ENCODE assay signal across 8 cellular contexts in the genomic region with DNA sequence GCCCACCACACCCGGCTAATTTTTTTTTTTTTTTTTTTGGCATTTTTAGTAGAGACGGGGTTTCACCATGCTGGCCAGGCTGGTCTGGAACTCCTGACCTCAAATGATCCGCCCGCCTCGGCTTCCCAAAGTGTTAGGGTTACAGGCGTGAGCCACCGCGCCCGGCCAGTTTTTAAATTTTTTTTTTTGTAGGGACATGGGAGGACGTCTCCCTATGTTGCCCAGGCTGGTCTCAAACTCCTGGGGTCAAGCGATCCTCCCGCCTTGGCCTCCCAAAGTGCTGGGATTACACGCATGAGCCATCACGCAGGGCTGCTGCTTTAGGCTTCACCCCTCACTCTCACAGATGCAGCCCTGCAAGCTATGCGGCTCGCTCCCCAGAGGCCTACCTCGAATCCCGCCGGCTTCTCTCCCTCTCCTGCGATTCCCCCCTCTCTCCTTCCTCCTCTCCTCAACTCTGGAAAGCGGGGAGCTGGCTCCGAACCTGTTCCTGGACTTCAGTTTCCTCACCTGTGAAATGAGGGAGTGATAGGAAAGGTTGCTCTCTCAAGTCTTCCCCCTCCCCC. TPM values are rescaled to one million over a fixed set of nuclear protein-coding genes. Genes with fewer than 3 reads are reported as not detected.
DNase-seq lines count a peak whose midpoint lies in the region; TF ChIP-seq lines count a peak whose summit lies in the region.

No MANE protein-coding gene starts in this region.

- H3K27ac Mint-ChIP-seq in brain = peak overlapping the region; percentile 66 to 98 (median 93)
- peak overlapping the region; percentile 94 for H3K27ac Mint-ChIP-seq in mesothelial cell of epicardium

- no peak overlapping the region for H3K27ac ChIP-seq in AG04450 (ENCODE audit: low read depth, low read length)
- H3K27ac ChIP-seq in HUES48 (ENCODE audit: low read depth, low read length) = no peak overlapping the region

- POLR2A ChIA-PET in AG04450 (lab: Yijun Ruan, JAX) = interaction anchor here (0.9 to 1.7 kb wide), 4 partner anchors 8 to 69 kb away, joined by 4 to 19 read pairs (median 4); partner anchors contain the start of gene CASTOR1

- H3K27me3 ChIP-seq in AG04450 (ENCODE audit: control insufficient read depth, insufficient read depth, low read length) = no peaks in the 10 kb centered on the region
- no peaks in the 10 kb centered on the region for H3K27me3 ChIP-seq in HUES48 (ENCODE audit: control insufficient read depth, insufficient read depth, low read length)

- DNase-seq in AG04450 (ENCODE audit: low read depth, low spot score) (no peak), mesothelial cell of epicardium (ENCODE audit: low spot score in 2 of 2, unreplicated experiment in 2 of 2) (no peak), hypothalamus (lab: John Stamatoyannopoulos, UW) (no peak), NCI-H524 treated with DMSO at 0.1 percent for 48 hours (lab: John Stamatoyannopoulos, UW) (no peak), HuH-7.5 (ENCODE audit: low spot score) (no peak), NCI-H2171 (lab: John Stamatoyannopoulos, UW) (no peak)

- no peak overlapping the region for H3K9ac ChIP-seq in HUES48 (ENCODE audit: low read depth, low read length)

- H3K4me3 Mint-ChIP-seq in brain (peak overlapping the region; percentile 98 to 99 (median 99)), mesothelial cell of epicardium (peak overlapping the region; percentile 94)

- TF ChIP-seq CTCF in AG04450 (IDR thresholded peaks at IDR 0.05; ENCODE audit: low read depth, low read length) (no peak), brain (conservative IDR thresholded peaks at IDR 0.05) (no peak), mesothelial cell of epicardium (IDR thresholded peaks at IDR 0.05; ENCODE audit: unreplicated experiment) (no peak)

- H3K27me3 Mint-ChIP-seq in brain (peaks cover 11% of the 10 kb centered on the region), mesothelial cell of epicardium (ENCODE audit: low read depth) (no peaks in the 10 kb centered on the region)

- H3K9me3 Mint-ChIP-seq in brain = no peaks in the 10 kb centered on the region
- no peaks in the 10 kb centered on the region for H3K9me3 Mint-ChIP-seq in mesothelial cell of epicardium

- peaks cover 14% of the 10 kb centered on the region for H3K4me1 ChIP-seq in HUES48 (ENCODE audit: control insufficient read depth, insufficient read depth, low read length)

- CTCF ChIA-PET in AG04450 (lab: Charles Lee) = no interaction called here

- H3K36me3 ChIP-seq in HUES48 (ENCODE audit: control insufficient read depth, insufficient read depth, low read length) = peaks cover 17% of the 10 kb centered on the region

- peaks cover 12% of the 10 kb centered on the region for H3K36me3 Mint-ChIP-seq in brain
- peaks cover 2% of the 10 kb centered on the region for H3K36me3 Mint-ChIP-seq in mesothelial cell of epicardium

- H3K9me3 ChIP-seq in AG04450 (ENCODE audit: control insufficient read depth, insufficient read depth, low read length) = no peaks in the 10 kb centered on the region
- H3K9me3 ChIP-seq in HUES48 (ENCODE audit: control insufficient read depth, insufficient read depth, low read length) = no peaks in the 10 kb centered on the region

- H3K4me3 ChIP-seq in AG04450 (ENCODE audit: low read depth, low read length) (peak overlapping the region; percentile 92; the same call in 1 of the 2 replicates), HUES48 (ENCODE audit: low read depth, low read length) (peak overlapping the region; percentile 79)

- H3K4me1 Mint-ChIP-seq in brain (peaks cover 49% of the 10 kb centered on the region), mesothelial cell of epicardium (peaks cover 23% of the 10 kb centered on the region)

RNA-seq across cellular contexts. Expression of gene CCDC157, which starts 0.9 kb away (rescaled TPM):
- 1.6 and 1.8 TPM in 2 replicates for polyA plus RNA-seq in AG04450 (2011; rRNA removed)
- polyA minus RNA-seq in AG04450 (2011; rRNA and poly(A)+ RNA removed) = 0.83 and 1.8 TPM in 2 replicates
- polyA plus RNA-seq in brain (ENCODE audit: insufficient read depth, low read depth, low replicate concordance) = 5.1 TPM
- 4.7 to 5.8 TPM (median 4.7 TPM) in 3 replicates for total RNA-seq in mesothelial cell of epicardium

RNA-seq across cellular contexts. Expression of gene SF3A1, which starts 1.0 kb away (rescaled TPM):
- polyA plus RNA-seq in AG04450 (2011; rRNA removed) = 53.1 and 82.7 TPM in 2 replicates
- 110 and 164 TPM in 2 replicates for polyA minus RNA-seq in AG04450 (2011; rRNA and poly(A)+ RNA removed)
- polyA plus RNA-seq in brain (ENCODE audit: insufficient read depth, low read depth, low replicate concordance) = 205 TPM
- total RNA-seq in mesothelial cell of epicardium = 142 to 154 TPM (median 151 TPM) in 3 replicates

RNA-seq across cellular contexts. Expression of gene RNF215, which starts 29.5 kb away (rescaled TPM):
- polyA plus RNA-seq in AG04450 (2011; rRNA removed) (11.4 and 12.1 TPM in 2 replicates), brain (ENCODE audit: insufficient read depth, low read depth, low replicate concordance) (8.0 TPM)
- 21.1 and 25.1 TPM in 2 replicates for polyA minus RNA-seq in AG04450 (2011; rRNA and poly(A)+ RNA removed)
- total RNA-seq in mesothelial cell of epicardium = 39.2 to 41.9 TPM (median 39.4 TPM) in 3 replicates

RNA-seq across cellular contexts. Expression of gene TBC1D10A, which starts 31.0 kb away (rescaled TPM):
- 14.5 and 17.5 TPM in 2 replicates for polyA plus RNA-seq in AG04450 (2011; rRNA removed)
- 27.6 and 30.0 TPM in 2 replicates for polyA minus RNA-seq in AG04450 (2011; rRNA and poly(A)+ RNA removed)
- polyA plus RNA-seq in brain (ENCODE audit: insufficient read depth, low read depth, low replicate concordance) = 13.6 TPM
- 12.8 to 15.1 TPM (median 13.7 TPM) in 3 replicates for total RNA-seq in mesothelial cell of epicardium

RNA-seq across cellular contexts. Expression of gene SEC14L2, which starts 39.1 kb away (rescaled TPM):
- polyA plus RNA-seq in AG04450 (2011; rRNA removed) = 15.8 and 17.7 TPM in 2 replicates
- polyA minus RNA-seq in AG04450 (2011; rRNA and poly(A)+ RNA removed) = 21.5 and 33.0 TPM in 2 replicates
- polyA plus RNA-seq in brain (ENCODE audit: insufficient read depth, low read depth, low replicate concordance) = 25.3 TPM
- total RNA-seq in mesothelial cell of epicardium = 4.3 to 6.5 TPM (median 5.4 TPM) in 3 replicates
